In genomic region chr17:35022536-35023063, GRCh38 we compare ENCODE assay signal across 8 cellular contexts. TPM values are rescaled to one million over a fixed set of nuclear protein-coding genes. Genes with fewer than 3 reads are reported as not detected.
DNase-seq lines count a peak whose midpoint lies in the region; ATAC-seq and TF ChIP-seq lines count a peak whose summit lies in the region.

No MANE protein-coding gene starts in this region.

- ATAC-seq in HG02678 (IDR thresholded peaks at IDR 0.05; ENCODE audit: unreplicated experiment) (peak; percentile 69), heart right ventricle (peak; percentile 85 to 96 (median 94)), sciatic nerve (peak; percentile 83), aorta (ENCODE audit: low FRiP score) (peak; percentile 92), HG03565 (IDR thresholded peaks at IDR 0.05; ENCODE audit: unreplicated experiment) (no peak)

- H3K4me3 ChIP-seq in heart right ventricle (no peak overlapping the region), aorta (ENCODE audit: low read length in 2 of 2) (no peak overlapping the region)

- DNase-seq in AML-193 (lab: John Stamatoyannopoulos, UW) = peak; percentile 97 to 98
- peak; percentile 51 for DNase-seq in T follicular helper cell (ENCODE audit: low read depth)
- peak; percentile 25 for DNase-seq in activated naive CD8-positive, alpha-beta T cell treated with anti-CD3 and anti-CD28 coated beads, Interleukin-2, amount 50 U/mL, for 16 hours (ENCODE audit: low read depth, low spot score)
- DNase-seq in heart right ventricle = peak; percentile 52 to 71
- DNase-seq in sciatic nerve (ENCODE audit: low spot score) = peak; percentile 63
- peak; percentile 91 to 92 for DNase-seq in aorta

- H3K9me3 ChIP-seq in heart right ventricle (no peaks in the 10 kb centered on the region), aorta (ENCODE audit: control insufficient read depth, low read length) (no peaks in the 10 kb centered on the region)

- intact Hi-C loops in heart right ventricle (cut with DNase I) = loop anchor here in 3 of 10 donors (5.0 kb wide), 1 partner anchor 40 kb away; the partner anchor contains the start of gene RFFL (in 3 of the 3)
- intact Hi-C loops in sciatic nerve (cut with DNase I) = no loop called here
- intact Hi-C loops in aorta (cut with DNase I) = loop anchor here (5.0 kb wide), 4 partner anchors 40 to 65 kb away; partner anchors contain the start of genes LIG3 (in 2 of the 2), CCT6B (in 1 of the 2), RFFL (in 1 of the 2) and ZNF830 (in 1 of the 2)

- peak overlapping the region; percentile 49 to 90 (median 78) for H3K27ac ChIP-seq in heart right ventricle
- H3K27ac ChIP-seq in aorta (ENCODE audit: low read depth in 1 of 2, low read length in 2 of 2) = peak overlapping the region; percentile 46 to 85

- H3K36me3 ChIP-seq in heart right ventricle (peaks cover 0 to 62% (median 11%) of the 10 kb centered on the region in 9 donors), aorta (ENCODE audit: control insufficient read depth in 1 of 2, insufficient read depth in 2 of 2, low read length in 1 of 2) (peaks cover 0 to 2% of the 10 kb centered on the region in 2 donors)

- TF ChIP-seq CTCF in heart right ventricle (IDR thresholded peaks at IDR 0.05) = peak in 1 of 9 donors; percentile 22

- WGBS in heart right ventricle, 2 donors = 22 to 25% methylated on average over 8 of the region's 8 CpGs
- 11 to 12% methylated on average over 8 of the region's 8 CpGs for WGBS in aorta, 2 donors

- H3K27me3 ChIP-seq in heart right ventricle = no peaks in the 10 kb centered on the region
- H3K27me3 ChIP-seq in aorta (ENCODE audit: control insufficient read depth in 1 of 2, insufficient read depth in 2 of 2, low read length in 1 of 2) = no peaks in the 10 kb centered on the region

- H3K4me1 ChIP-seq in heart right ventricle (peaks cover 0 to 33% (median 18%) of the 10 kb centered on the region in 9 donors), aorta (ENCODE audit: control insufficient read depth in 1 of 2, insufficient read depth in 2 of 2, low read length in 2 of 2) (peaks cover 2 to 4% of the 10 kb centered on the region in 2 donors)

RNA-seq across cellular contexts. Expression of gene RFFL, which starts 40.9 kb away (rescaled TPM):
- 10 to 100 TPM in 9 of 10 donors, 1 to 10 TPM in 1; 9.2 to 19.3 (median 13.9) TPM for total RNA-seq in heart right ventricle
- polyA plus RNA-seq in heart right ventricle = 1 to 10 TPM; 2.3 to 4.6 TPM
- total RNA-seq in sciatic nerve = 23.3 TPM
- total RNA-seq in aorta = 10 to 100 TPM; 25.0 to 25.1 TPM
- polyA plus RNA-seq in aorta = 10 to 100 TPM; 11.4 to 19.4 TPM

RNA-seq across cellular contexts. Expression of gene LIG3, which starts 42.3 kb away (rescaled TPM):
- 10 to 100 TPM; 16.8 to 27.7 (median 20.7) TPM for total RNA-seq in heart right ventricle
- 1 to 10 TPM; 5.2 to 9.4 TPM for polyA plus RNA-seq in heart right ventricle
- 35.2 TPM for total RNA-seq in sciatic nerve
- 10 to 100 TPM; 26.7 to 33.0 TPM for total RNA-seq in aorta
- 10 to 100 TPM in 1 of 2 donors, 1 to 10 TPM in 1; 6.7 to 10.3 TPM for polyA plus RNA-seq in aorta

Comparison
In these comparisons a context has a peak if more than half of its experiments do, and no peak if none do; other contexts are left out.
1. DNase-seq: peak in every context shown above with its lines; median percentile 98 in AML-193; 92 in aorta; 63 in sciatic nerve; 62 in heart right ventricle; 51 in T follicular helper cell; 25 in activated naive CD8-positive, alpha-beta T cell treated with anti-CD3 and anti-CD28 coated beads, Interleukin-2, amount 50 U/mL, for 16 hours.